ENCODE assay signal across 27 cellular contexts in genomic region chr2:83370419-83370762, GRCh38.
"Had no signal": no experiment of that assay in that cellular context is flagged by ENCODE, and none has a peak within 500 bp of the region (broad histone marks: within the 10 kb centered on the region; RNA-seq: fewer than 3 reads in every experiment).

No MANE protein-coding gene starts in this region.

- FAIRE-seq: keratinocyte had no signal

- H3K4me1 Mint-ChIP-seq: endodermal cell; mesothelial cell of epicardium; naive thymus-derived CD8-positive, alpha-beta T cell; nephron progenitor cell; stimulated activated memory B cell treated with anti-CD40 and anti-IgM and Interleukin-4, amounts not matched to agents 10 μg/mL and 1 μg/mL and 100 μg/mL, for 72 hours had no signal

- ATAC-seq: esophagus mucosa; gastrocnemius medialis; mucosa of descending colon; naive thymus-derived CD8-positive, alpha-beta T cell; psoas muscle; right cardiac atrium; stimulated activated memory B cell treated with anti-CD40 and anti-IgM and Interleukin-4, amounts not matched to agents 10 μg/mL and 1 μg/mL and 100 μg/mL, for 72 hours; stimulated activated naive CD8-positive, alpha-beta T cell treated with anti-CD3 and anti-CD28 coated beads, Interleukin-15, Interleukin-2, amounts not matched to agents 100 U/mL and 50 U/mL, for 24 hours had no signal

- DNase-seq: colonic mucosa; effector CD8-positive, alpha-beta T cell; endodermal cell; foreskin fibroblast; gastrocnemius medialis; head of caudate nucleus; mesenchymal stem cell; mucosa of descending colon; naive thymus-derived CD8-positive, alpha-beta T cell; nephron progenitor cell; nucleus accumbens; ovary; posterior cingulate gyrus; psoas muscle; right cardiac atrium; stimulated activated CD4-positive, alpha-beta T cell treated with anti-CD3 and anti-CD28 coated beads, Interleukin-4, amount 100 ng/mL, for 4 hours; stimulated activated naive CD8-positive, alpha-beta T cell treated with anti-CD3 and anti-CD28 coated beads, Interleukin-15, Interleukin-2, amounts not matched to agents 100 U/mL and 50 U/mL, for 24 hours; substantia nigra; testis; tibial artery had no signal

- H3K9me3 Mint-ChIP-seq: dendritic cell treated with granulocyte-macrophage colony-stimulating factor and Interleukin-4, amounts not matched to agents 40 ng/mL and 50 ng/mL, for 4 days; endodermal cell; nephron progenitor cell; type B pancreatic cell had no signal

- H3K4me1 ChIP-seq: colonic mucosa, gastrocnemius medialis, psoas muscle, testis, tibial artery had no signal

- H3K9me3 ChIP-seq: colonic mucosa, gastrocnemius medialis, mucosa of descending colon, ovary, psoas muscle, testis, tibial artery had no signal

- H3K36me3 ChIP-seq: colonic mucosa, gastrocnemius medialis, ovary, tibial artery had no signal

- H3K4me3 Mint-ChIP-seq: dendritic cell treated with granulocyte-macrophage colony-stimulating factor and Interleukin-4, amounts not matched to agents 40 ng/mL and 50 ng/mL, for 4 days; endodermal cell; mesothelial cell of epicardium; naive thymus-derived CD8-positive, alpha-beta T cell; nephron progenitor cell; stimulated activated memory B cell treated with anti-CD40 and anti-IgM and Interleukin-4, amounts not matched to agents 10 μg/mL and 1 μg/mL and 100 μg/mL, for 72 hours; type B pancreatic cell had no signal

- H3K36me3 Mint-ChIP-seq: mesothelial cell of epicardium; naive thymus-derived CD8-positive, alpha-beta T cell; stimulated activated memory B cell treated with anti-CD40 and anti-IgM and Interleukin-4, amounts not matched to agents 10 μg/mL and 1 μg/mL and 100 μg/mL, for 72 hours; type B pancreatic cell had no signal

- H3K27ac ChIP-seq: colonic mucosa, epithelial cell of prostate, gastrocnemius medialis, ovary, psoas muscle, testis, tibial artery had no signal

- H3K4me3 ChIP-seq: colonic mucosa, gastrocnemius medialis, mucosa of descending colon, ovary, psoas muscle, testis, tibial artery had no signal

- H3K27ac Mint-ChIP-seq: dendritic cell treated with granulocyte-macrophage colony-stimulating factor and Interleukin-4, amounts not matched to agents 40 ng/mL and 50 ng/mL, for 4 days; endodermal cell; mesothelial cell of epicardium; naive thymus-derived CD8-positive, alpha-beta T cell; nephron progenitor cell; stimulated activated memory B cell treated with anti-CD40 and anti-IgM and Interleukin-4, amounts not matched to agents 10 μg/mL and 1 μg/mL and 100 μg/mL, for 72 hours; type B pancreatic cell had no signal

- H3K27me3 ChIP-seq: colonic mucosa, gastrocnemius medialis, ovary, testis, tibial artery had no signal

- H3K27me3 Mint-ChIP-seq: dendritic cell treated with granulocyte-macrophage colony-stimulating factor and Interleukin-4, amounts not matched to agents 40 ng/mL and 50 ng/mL, for 4 days; naive thymus-derived CD8-positive, alpha-beta T cell; stimulated activated memory B cell treated with anti-CD40 and anti-IgM and Interleukin-4, amounts not matched to agents 10 μg/mL and 1 μg/mL and 100 μg/mL, for 72 hours; type B pancreatic cell had no signal
